Comparison of ENCODE assay signal across 1 cellular context in genomic region chr2:29664578-29664977, GRCh38.
TF ChIP-seq lines count a peak whose summit lies in the region.

No MANE protein-coding gene starts in this region.

TF ChIP-seq in neural cell, 6 proteins besides CTCF, POLR2A, EP300 and RAD21 (continued from another document):
- TF ChIP-seq EZH2 (IDR thresholded peaks at IDR 0.05; ENCODE audit: borderline replicate concordance, insufficient read depth, low read length, poor library complexity, severe bottlenecking) = no peak
- no peak for TF ChIP-seq MXI1 (conservative IDR thresholded peaks at IDR 0.05; ENCODE audit: poor library complexity, severe bottlenecking)
- no peak for TF ChIP-seq SMC3 (conservative IDR thresholded peaks at IDR 0.05; ENCODE audit: poor library complexity)
